Comparison of ENCODE assay signal across 17 cellular contexts in genomic region chr1:27592191-27592590, GRCh38. TPM values are rescaled to one million over a fixed set of nuclear protein-coding genes. Genes with fewer than 3 reads are reported as not detected.
DNase-seq lines count a peak whose midpoint lies in the region; ATAC-seq and TF ChIP-seq lines count a peak whose summit lies in the region.
"Had no signal": no experiment of that assay in that cellular context is flagged by ENCODE, and none has a peak within 500 bp of the region (broad histone marks: within the 10 kb centered on the region; RNA-seq: fewer than 3 reads in every experiment).

No MANE protein-coding gene starts in this region.

- no peak for TF ChIP-seq POLR2A in esophagus muscularis mucosa (IDR thresholded peaks at IDR 0.05; ENCODE audit: low read depth)
- no peak for TF ChIP-seq POLR2A in gastrocnemius medialis (IDR thresholded peaks at IDR 0.05)

- in situ Hi-C loops in gastrocnemius medialis (cut with MboI; ENCODE audit: low sequenced_read_pairs in 4 of 4) = no loop called here

- H3K4me1 ChIP-seq in esophagus muscularis mucosa (peaks cover 97 to 100% (median 99%) of the 10 kb centered on the region in 4 donors), gastrocnemius medialis (peaks cover 96 to 97% of the 10 kb centered on the region in 2 donors)

- DNase-seq in NCI-H2107 treated with DMSO at 0.1 percent for 48 hours (lab: John Stamatoyannopoulos, UW; ENCODE audit: unreplicated experiment) (peak; percentile 38), NCI-H2107 (lab: John Stamatoyannopoulos, UW) (no peak), NCI-H2171 (lab: John Stamatoyannopoulos, UW) (peak; percentile 92), esophagus muscularis mucosa (ENCODE audit: extremely low spot score) (no peak), gastrocnemius medialis (no peak)
- DNase-seq: activated naive CD8-positive, alpha-beta T cell treated with anti-CD3 and anti-CD28 coated beads, Interleukin-2, amount 10 ng/mL, durations not matched to agents 7 days and 5 days; C1 segment of cervical spinal cord; DMS 273 treated with DMSO at 0.1 percent for 48 hours; HFFc6; NCI-H187; SK-N-SH; stimulated activated CD4-positive, alpha-beta T cell treated with anti-CD3 and anti-CD28 coated beads, Interleukin-4, amount 100 ng/mL, for 4 hours had no signal

- H3K4me3 ChIP-seq in esophagus muscularis mucosa = no peak overlapping the region
- no peak overlapping the region for H3K4me3 ChIP-seq in gastrocnemius medialis
- H3K4me3 ChIP-seq: smooth muscle cell had no signal

- no peaks in the 10 kb centered on the region for H3K36me3 ChIP-seq in esophagus muscularis mucosa
- no peaks in the 10 kb centered on the region for H3K36me3 ChIP-seq in gastrocnemius medialis

- WGBS in esophagus muscularis mucosa = 83% methylated on average over 5 of the region's 13 CpGs

- H3K27ac ChIP-seq in esophagus muscularis mucosa (replicated peaks in 1 of 4) (peak overlapping the region; percentile 63 to 97 (median 86)), gastrocnemius medialis (peak overlapping the region; percentile 97 to 100 (median 100))

- no peak for ATAC-seq in gastrocnemius medialis
- ATAC-seq in HG03378 (IDR thresholded peaks at IDR 0.05; ENCODE audit: unreplicated experiment) = no peak
- ATAC-seq in HG03521 (IDR thresholded peaks at IDR 0.05; ENCODE audit: unreplicated experiment) = no peak
- ATAC-seq in GM21360 (IDR thresholded peaks at IDR 0.05; ENCODE audit: unreplicated experiment) = no peak
- ATAC-seq: activated CD4-positive, CD25-positive, alpha-beta regulatory T cell treated with anti-CD3 and anti-CD28 coated beads, Interleukin-2, amount 50 U/mL, for 24 hours had no signal

- intact Hi-C loops in esophagus muscularis mucosa (cut with DNase I) (no loop called here), gastrocnemius medialis (cut with DNase I; ENCODE audit: low total_unique reads) (no loop called here)

- H3K9me3 ChIP-seq in esophagus muscularis mucosa = no peaks in the 10 kb centered on the region
- no peaks in the 10 kb centered on the region for H3K9me3 ChIP-seq in gastrocnemius medialis
- H3K9me3 ChIP-seq: SK-N-SH had no signal

- H3K27me3 ChIP-seq in esophagus muscularis mucosa (no peaks in the 10 kb centered on the region), gastrocnemius medialis (no peaks in the 10 kb centered on the region)

- TF ChIP-seq CTCF in esophagus muscularis mucosa (IDR thresholded peaks at IDR 0.05) (no peak), gastrocnemius medialis (IDR thresholded peaks at IDR 0.05 in 4 of 5, conservative IDR thresholded peaks at IDR 0.05 in 1 of 5) (no peak)

- TF ChIP-seq EP300 in esophagus muscularis mucosa (IDR thresholded peaks at IDR 0.05) = no peak

RNA-seq across cellular contexts. Expression of gene AHDC1, which starts 11.8 kb away (rescaled TPM):
- 10 to 100 TPM; 14.7 to 54.3 (median 35.4) TPM for total RNA-seq in esophagus muscularis mucosa
- total RNA-seq in gastrocnemius medialis = 10 to 100 TPM; 22.2 to 57.9 (median 35.2) TPM

RNA-seq across cellular contexts. Expression of gene FGR, which starts 42.8 kb away (rescaled TPM):
- total RNA-seq in esophagus muscularis mucosa = 10 to 100 TPM; 12.0 to 32.1 (median 12.6) TPM
- 1 to 10 TPM; 1.3 to 5.8 (median 4.7) TPM for total RNA-seq in gastrocnemius medialis
- total RNA-seq: HFFc6 had no signal

Comparison
In these comparisons a context has a peak if more than half of its experiments do, and no peak if none do; other contexts are left out.
1. DNase-seq: peak in NCI-H2107 treated with DMSO at 0.1 percent for 48 hours (single experiment) and NCI-H2171 (single experiment); none in NCI-H2107 (single experiment), esophagus muscularis mucosa (single experiment) and gastrocnemius medialis (0 of 2).